9 cellular contexts compared by ENCODE assay signal in the genomic region with DNA sequence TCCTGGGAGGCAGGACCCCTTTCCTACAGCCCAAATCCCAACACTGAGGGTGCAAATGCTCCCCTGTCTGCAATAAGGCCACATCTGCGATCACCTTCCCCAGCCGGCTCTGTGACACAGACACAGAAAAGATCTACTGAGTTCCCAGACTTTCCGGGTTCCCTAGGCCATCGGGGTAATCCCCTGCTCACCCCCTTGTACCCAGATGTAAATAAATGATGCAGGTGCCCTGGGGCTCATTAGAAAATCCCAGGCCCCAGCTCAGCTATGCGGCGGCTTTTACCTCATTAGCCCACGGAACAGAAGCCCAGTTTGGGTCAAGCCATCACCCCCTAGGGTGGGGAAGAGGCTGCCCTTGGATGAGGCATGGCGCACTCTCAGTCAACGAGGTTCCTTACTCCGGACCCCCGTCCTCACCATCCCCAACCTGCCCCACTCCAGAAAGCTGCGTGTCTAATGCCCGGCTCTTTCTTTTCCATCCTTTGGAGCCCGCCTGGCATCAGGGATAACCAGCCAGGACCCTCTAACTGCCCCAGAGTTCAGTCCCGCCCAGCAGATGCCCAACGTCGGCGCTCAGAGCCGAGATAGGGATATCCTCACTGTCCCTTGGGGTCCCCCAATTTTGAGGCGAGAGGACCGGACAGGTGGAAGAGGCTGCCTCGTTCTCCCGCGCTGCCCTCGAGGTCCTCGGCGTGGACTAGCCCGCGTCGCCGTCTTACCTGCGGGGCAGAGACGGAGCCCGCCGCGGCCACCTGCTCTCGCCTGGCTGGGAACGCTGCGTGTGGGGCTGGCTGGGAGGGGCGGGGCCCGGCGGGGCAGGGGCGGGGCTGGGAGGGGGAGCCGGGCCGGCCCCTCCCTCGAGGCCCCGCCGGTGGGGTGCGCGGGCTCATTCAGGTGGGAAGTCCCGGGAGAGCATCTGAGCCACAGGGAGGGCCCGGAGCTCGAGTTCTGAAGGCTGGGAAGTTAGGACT. TPM values are rescaled to one million over a fixed set of nuclear protein-coding genes. Genes with fewer than 3 reads are reported as not detected.
DNase-seq lines count a peak whose midpoint lies in the region; ATAC-seq and TF ChIP-seq lines count a peak whose summit lies in the region.
"Had no signal": no experiment of that assay in that cellular context is flagged by ENCODE, and none has a peak within 500 bp of the region (broad histone marks: within the 10 kb centered on the region; RNA-seq: fewer than 3 reads in every experiment).

A gene with protein sequence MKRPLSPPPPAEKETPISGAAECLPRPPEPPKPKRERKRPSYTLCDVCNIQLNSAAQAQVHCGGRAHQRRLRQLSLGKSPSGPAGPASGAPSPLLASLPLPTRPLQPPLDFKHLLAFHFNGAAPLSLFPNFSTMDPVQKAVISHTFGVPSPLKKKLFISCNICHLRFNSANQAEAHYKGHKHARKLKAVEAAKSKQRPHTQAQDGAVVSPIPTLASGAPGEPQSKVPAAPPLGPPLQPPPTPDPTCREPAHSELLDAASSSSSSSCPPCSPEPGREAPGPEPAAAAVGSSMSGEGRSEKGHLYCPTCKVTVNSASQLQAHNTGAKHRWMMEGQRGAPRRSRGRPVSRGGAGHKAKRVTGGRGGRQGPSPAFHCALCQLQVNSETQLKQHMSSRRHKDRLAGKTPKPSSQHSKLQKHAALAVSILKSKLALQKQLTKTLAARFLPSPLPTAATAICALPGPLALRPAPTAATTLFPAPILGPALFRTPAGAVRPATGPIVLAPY (minus strand): TSS at position 783 of the 971 bp plus-strand sequence. CDS start 35,417 bp downstream, outside the sequence.

- H3K36me3 ChIP-seq in A673 (ENCODE audit: insufficient read depth, low read length, poor library complexity, severe bottlenecking) (no peaks in the 10 kb centered on the region), IMR-90 (ENCODE audit: control insufficient read depth, insufficient read depth, low read length) (no peaks in the 10 kb centered on the region)

- H3K9me3 ChIP-seq in A673 (ENCODE audit: low read depth, low read length, poor library complexity, severe bottlenecking) (no peaks in the 10 kb centered on the region), IMR-90 (ENCODE audit: control insufficient read depth, insufficient read depth, low read length) (no peaks in the 10 kb centered on the region)

- in situ Hi-C loops in IMR-90 (cut with MboI; ENCODE audit: low sequenced_read_pairs) = no loop called here

- no peaks in the 10 kb centered on the region for H3K4me1 ChIP-seq in A673 (ENCODE audit: insufficient read depth, low read length, poor library complexity, severe bottlenecking)
- no peaks in the 10 kb centered on the region for H3K4me1 ChIP-seq in IMR-90 (ENCODE audit: control insufficient read depth, insufficient read depth, low read length)

- no peak within 1 kb of the TSS; the same call in 1 of the 2 replicates for H3K23ac ChIP-seq in IMR-90 (ENCODE audit: low read depth, low read length)

- H3K27me3 Mint-ChIP-seq in osteocyte (ENCODE audit: unreplicated experiment) = peaks cover 15% of the 10 kb centered on the region

- no peak within 1 kb of the TSS for H2AK5ac ChIP-seq in IMR-90 (ENCODE audit: low read depth, low read length)

- no peak for DNase-seq in A673 (ENCODE audit: low spot score)
- no peak for DNase-seq in IMR-90
- peak; percentile 51 to 65 for DNase-seq in activated T-cell treated with anti-CD3 and anti-CD28 coated beads, Interleukin-2, amount 50 U/mL, for 48 hours
- DNase-seq in left kidney (ENCODE audit: low read depth, low spot score) = peak; percentile 59
- DNase-seq in osteocyte (ENCODE audit: extremely low spot score, unreplicated experiment) = no peak
- DNase-seq in occipital lobe (lab: John Stamatoyannopoulos, UW) = no peak
- DNase-seq in NOMO-1 treated with dmso at 0.1 percent for 144 hours (lab: John Stamatoyannopoulos, UW; ENCODE audit: unreplicated experiment) = no peak

- H3K79me1 ChIP-seq in IMR-90 (ENCODE audit: low read depth in 1 of 2, low read length in 2 of 2) = no peaks in the 10 kb centered on the region

- no peak within 1 kb of the TSS for H3K9ac ChIP-seq in IMR-90 (ENCODE audit: low read depth, low read length)

- H4K5ac ChIP-seq in IMR-90 (ENCODE audit: low read depth, low read length) = no peak within 1 kb of the TSS

- no peak within 1 kb of the TSS for H3K27ac Mint-ChIP-seq in osteocyte (ENCODE audit: unreplicated experiment)

- H3K36me3 Mint-ChIP-seq in osteocyte (ENCODE audit: unreplicated experiment) = no peaks in the 10 kb centered on the region

- no peak within 1 kb of the TSS; the same call in 1 of the 2 replicates for H3K14ac ChIP-seq in IMR-90 (replicated peaks; ENCODE audit: low read depth, low read length)

- H3K27me3 ChIP-seq in A673 (replicated peaks; ENCODE audit: insufficient read depth, low read depth, low read length, poor library complexity) (no peaks in the 10 kb centered on the region), IMR-90 (ENCODE audit: control insufficient read depth, insufficient read depth, low read length) (peaks cover 62% of the 10 kb centered on the region)

- BruUV-seq in A673 (replicated peaks; lab: Mats Ljungman, UMichigan) (no TSS peak), IMR-90 (replicated peaks; lab: Mats Ljungman, UMichigan) (no TSS peak)

- no peak within 1 kb of the TSS for H4K91ac ChIP-seq in IMR-90 (ENCODE audit: insufficient read depth, low read depth, low read length)

- WGBS in IMR-90 (ENCODE audit: extremely low coverage in 2 of 2, insufficient read length in 1 of 2), 2 experiments = 1% methylated on average over 10 of the region's 53 CpGs; no CpG with 5 or more reads in 1 of the 2 experiments

- H2BK20ac ChIP-seq in IMR-90 (ENCODE audit: low read depth, low read length) = no peak within 1 kb of the TSS

- intact Hi-C loops in A673 (cut with micrococcal nuclease; ENCODE audit: unreplicated experiment) (no loop called here), IMR-90 (cut with micrococcal nuclease) (no loop called here)

- H2BK120ac ChIP-seq in IMR-90 (ENCODE audit: low read depth, low read length) = no peak within 1 kb of the TSS

- no peak for TF ChIP-seq POLR2A in IMR-90 (IDR thresholded peaks at IDR 0.05; ENCODE audit: low read depth, low read length)

- H3K4me1 Mint-ChIP-seq in osteocyte (ENCODE audit: unreplicated experiment) = peaks cover 2% of the 10 kb centered on the region

- H4K8ac ChIP-seq in IMR-90 (ENCODE audit: low read depth in 2 of 2, low read length in 2 of 2) = no peak within 1 kb of the TSS

- no peaks in the 10 kb centered on the region for H3K9me3 Mint-ChIP-seq in osteocyte (ENCODE audit: unreplicated experiment)

- ATAC-seq in IMR-90 (ENCODE audit: low read depth) (no peak), GM18868 (IDR thresholded peaks at IDR 0.05; ENCODE audit: unreplicated experiment) (no peak)

- no peak within 1 kb of the TSS for H2BK5ac ChIP-seq in IMR-90 (ENCODE audit: low read depth, low read length, poor library complexity, severe bottlenecking)

- H2AFZ ChIP-seq in IMR-90 (replicated peaks; ENCODE audit: low read length, poor library complexity) = peak within 1 kb of the TSS; percentile 76

- no peak within 1 kb of the TSS for H3K56ac ChIP-seq in IMR-90 (ENCODE audit: extremely low read depth, insufficient read depth, low read length)

- no peak for TF ChIP-seq RAD21 in IMR-90 (IDR thresholded peaks at IDR 0.05; ENCODE audit: low read length)

- H3K4me3 ChIP-seq in A673 (ENCODE audit: low read depth, low read length, poor library complexity, severe bottlenecking) (peak within 1 kb of the TSS; percentile 10), IMR-90 (ENCODE audit: insufficient read depth, low read depth, low read length) (no peak within 1 kb of the TSS)

- no peak within 1 kb of the TSS for H2BK15ac ChIP-seq in IMR-90 (ENCODE audit: low read depth, low read length)

- no peak within 1 kb of the TSS for H3K18ac ChIP-seq in IMR-90 (ENCODE audit: low read depth, low read length)

- H4K20me1 ChIP-seq in IMR-90 (ENCODE audit: insufficient read depth, low read length) = no peaks in the 10 kb centered on the region

- H3K9me1 ChIP-seq in IMR-90 (ENCODE audit: insufficient read depth, low read length) = no peaks in the 10 kb centered on the region

- no peak within 1 kb of the TSS for H3K4me3 Mint-ChIP-seq in osteocyte (ENCODE audit: unreplicated experiment)

- peak within 1 kb of the TSS; percentile 72 for H2AK9ac ChIP-seq in IMR-90 (replicated peaks; ENCODE audit: low read depth, low read length, poor library complexity)

- POLR2A ChIA-PET in A673 (lab: Charles Lee; ENCODE audit: low non-redundant PET) = no interaction called here
- POLR2A ChIA-PET in IMR-90 (lab: Charles Lee; ENCODE audit: unreplicated experiment) = no interaction called here

- H3K4ac ChIP-seq in IMR-90 (ENCODE audit: low read depth, low read length) = no peak within 1 kb of the TSS

- dilution Hi-C loops in IMR-90 (cut with HindIII; ENCODE audit: low sequenced_read_pairs, unreplicated experiment) = no loop called here

- H3K27ac ChIP-seq in A673 (ENCODE audit: low read depth, low read length, poor library complexity, severe bottlenecking) = no peak within 1 kb of the TSS
- H3K27ac ChIP-seq in IMR-90 (ENCODE audit: insufficient read depth, low read length) = no peak within 1 kb of the TSS
- H3K27ac ChIP-seq: HL-60 had no signal

- CTCF ChIA-PET in A673 (lab: Charles Lee) (interaction anchor here (0.6 kb wide), 1 partner anchor 30 kb away, joined by 3 read pairs; no protein-coding TSS in a partner anchor), IMR-90 (lab: Yijun Ruan, JAX) (interaction anchor here (0.6 kb wide), 1 partner anchor 9 kb away, joined by 3 read pairs; no protein-coding TSS in a partner anchor)

- TF ChIP-seq CTCF in A673 (conservative IDR thresholded peaks at IDR 0.05; ENCODE audit: low read depth, low read length) (no peak), IMR-90 (conservative IDR thresholded peaks at IDR 0.05; ENCODE audit: low read depth, low read length) (no peak), osteocyte (IDR thresholded peaks at IDR 0.05) (no peak)

- H3K4me2 ChIP-seq in IMR-90 (ENCODE audit: low read depth, low read length) = no peak within 1 kb of the TSS

TF ChIP-seq in IMR-90, 13 proteins besides CTCF, POLR2A, EP300 and RAD21:
- TF ChIP-seq, protein P1, sequence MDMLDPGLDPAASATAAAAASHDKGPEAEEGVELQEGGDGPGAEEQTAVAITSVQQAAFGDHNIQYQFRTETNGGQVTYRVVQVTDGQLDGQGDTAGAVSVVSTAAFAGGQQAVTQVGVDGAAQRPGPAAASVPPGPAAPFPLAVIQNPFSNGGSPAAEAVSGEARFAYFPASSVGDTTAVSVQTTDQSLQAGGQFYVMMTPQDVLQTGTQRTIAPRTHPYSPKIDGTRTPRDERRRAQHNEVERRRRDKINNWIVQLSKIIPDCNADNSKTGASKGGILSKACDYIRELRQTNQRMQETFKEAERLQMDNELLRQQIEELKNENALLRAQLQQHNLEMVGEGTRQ (IDR thresholded peaks at IDR 0.05; ENCODE audit: low read depth, low read length) = no peak
- TF ChIP-seq CHD1 (IDR thresholded peaks at IDR 0.05; ENCODE audit: low read depth, low read length) (no peak), MAFK (IDR thresholded peaks at IDR 0.05; ENCODE audit: low read depth, low read length) (no peak)
TF ChIP-seq in IMR-90: peak in this region for 0.

RNA-seq across cellular contexts. Expression of the gene that starts here (rescaled TPM):
- total RNA-seq in A673 (2021) = 0.15 and 0.17 TPM in 2 replicates
- not detected in 2 replicates for total RNA-seq in IMR-90 (2012; rRNA removed)
- not detected in 2 replicates for polyA plus RNA-seq in IMR-90 (2012; rRNA removed)
- polyA plus RNA-seq in IMR-90 (2012; cell fraction: cytosol; rRNA removed) = not detected in 2 replicates
- not detected in 2 replicates for polyA plus RNA-seq in IMR-90 (2012; cell fraction: nucleus; rRNA removed; ENCODE audit: low replicate concordance)
- 0.16 TPM in 1 of 2 replicates, not detected in the other for total RNA-seq in osteocyte
- 0.31 TPM for total RNA-seq in occipital lobe

Comparison
In these comparisons a context has a peak if more than half of its experiments do, and no peak if none do; other contexts are left out.
1. DNase-seq: peak in activated T-cell treated with anti-CD3 and anti-CD28 coated beads, Interleukin-2, amount 50 U/mL, for 48 hours (2 of 2) and left kidney (single experiment); none in A673 (single experiment), IMR-90 (single experiment), osteocyte (single experiment), occipital lobe (single experiment) and NOMO-1 treated with dmso at 0.1 percent for 144 hours (single experiment).